11 cellular contexts compared by ENCODE assay signal in the genomic region with DNA sequence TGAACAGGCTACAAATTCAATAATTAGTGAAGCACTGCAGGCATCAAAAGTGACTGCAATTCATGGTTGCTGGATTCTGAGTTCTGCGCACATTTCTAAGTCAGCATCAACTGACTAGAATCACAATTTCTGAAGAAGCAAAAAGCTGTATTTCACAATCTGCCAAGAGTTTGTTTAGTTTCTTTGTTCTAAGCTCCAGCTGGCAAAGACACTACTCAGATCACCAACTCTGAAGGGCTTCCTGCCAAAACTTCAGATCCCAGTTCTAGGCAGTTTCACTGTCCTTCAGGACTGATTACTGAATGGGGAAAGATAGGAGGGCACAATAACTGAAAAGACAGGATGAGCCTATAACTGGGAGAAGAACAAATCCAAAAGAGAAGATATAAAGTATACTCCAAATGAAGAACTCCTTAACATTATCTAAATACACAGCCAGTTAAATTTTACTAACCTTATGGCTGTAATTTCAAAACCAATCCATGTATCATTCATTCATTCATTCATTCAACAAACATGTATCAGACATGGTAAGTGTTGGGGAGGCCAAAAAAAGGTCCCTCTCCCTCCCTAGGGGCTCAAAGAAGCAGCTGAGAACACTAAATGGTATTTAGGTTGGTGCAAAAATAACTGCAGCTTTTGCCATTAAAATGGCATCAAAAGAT. TPM values are rescaled to one million over a fixed set of nuclear protein-coding genes. Genes with fewer than 3 reads are reported as not detected.
DNase-seq lines count a peak whose midpoint lies in the region; ATAC-seq, FAIRE-seq and TF ChIP-seq lines count a peak whose summit lies in the region.
"Had no signal": no experiment of that assay in that cellular context is flagged by ENCODE, and none has a peak within 500 bp of the region (broad histone marks: within the 10 kb centered on the region; RNA-seq: fewer than 3 reads in every experiment).

No MANE protein-coding gene starts in this region.

- dilution Hi-C loops in mammary epithelial cell (cut with HindIII; ENCODE audit: low sequenced_read_pairs): no loop called here

- TF ChIP-seq CTCF in mammary epithelial cell (conservative IDR thresholded peaks at IDR 0.05 in 1 of 2, IDR thresholded peaks at IDR 0.05 in 1 of 2; ENCODE audit: extremely low read depth in 1 of 2, insufficient read depth in 1 of 2, low read depth in 1 of 2, low read length in 2 of 2) (no peak), retinal pigment epithelial cell (conservative IDR thresholded peaks at IDR 0.05; ENCODE audit: low read depth, low read length) (no peak)

- no peak overlapping the region for H2AFZ ChIP-seq in mammary epithelial cell (ENCODE audit: low read depth, low read length)

- 0% methylated on average over 1 of the region's 1 CpG for WGBS in mammary epithelial cell (ENCODE audit: low coverage, missing lambda C conversion rate)

- peak overlapping the region; percentile 22 for H3K9ac ChIP-seq in mammary epithelial cell (ENCODE audit: insufficient read depth, low read length)

- DNase-seq in H54 (ENCODE audit: insufficient read length, low spot score) (no peak), mammary epithelial cell (peak; percentile 84), hepatic stellate cell (ENCODE audit: low spot score) (peak; percentile 34), retinal pigment epithelial cell (ENCODE audit: low read depth) (peak; percentile 46), AML-193 (lab: John Stamatoyannopoulos, UW) (no peak)
- no peak for DNase-seq in activated T-cell treated with anti-CD3 and anti-CD28 coated beads, Interleukin-2, amount 50 U/mL, for 1 hour
- DNase-seq: NCI-H524 treated with DMSO at 0.1 percent for 48 hours had no signal

- H3K9me3 ChIP-seq in mammary epithelial cell (replicated peaks; ENCODE audit: insufficient read depth, low read length): no peaks in the 10 kb centered on the region

- peak overlapping the region; percentile 75 for H3K4me2 ChIP-seq in mammary epithelial cell (ENCODE audit: insufficient read depth, low read depth, low read length)

- CTCF ChIA-PET in mammary epithelial cell (lab: Charles Lee; ENCODE audit: low non-redundant PET): no interaction called here

- peaks cover 4% of the 10 kb centered on the region for H4K20me1 ChIP-seq in mammary epithelial cell (ENCODE audit: insufficient read depth, low read length)

- in situ Hi-C loops in mammary epithelial cell (cut with MboI; ENCODE audit: low sequenced_read_pairs in 2 of 2): no loop called here

- ATAC-seq in GM19397 (IDR thresholded peaks at IDR 0.05; ENCODE audit: unreplicated experiment) (no peak), HG02798 (IDR thresholded peaks at IDR 0.05; ENCODE audit: poor library complexity, unreplicated experiment) (no peak)

- H3K4me3 ChIP-seq in mammary epithelial cell (replicated peaks in 1 of 3; ENCODE audit: insufficient read depth in 1 of 3, low read depth in 2 of 3, low read length in 3 of 3): no peak overlapping the region
- H3K4me3 ChIP-seq in retinal pigment epithelial cell (ENCODE audit: low read length): no peak overlapping the region

- H3K4me1 ChIP-seq in mammary epithelial cell (ENCODE audit: insufficient read depth, low read length): peaks cover 17% of the 10 kb centered on the region

- H3K27me3 ChIP-seq in mammary epithelial cell (ENCODE audit: insufficient read depth, low read length): no peaks in the 10 kb centered on the region

- peaks cover 3% of the 10 kb centered on the region for H3K36me3 ChIP-seq in mammary epithelial cell (ENCODE audit: insufficient read depth, low read length)

- no TSS peak for BruUV-seq in mammary epithelial cell (replicated peaks; lab: Mats Ljungman, UMichigan)

- no peak for TF ChIP-seq POLR2A in H54 (IDR thresholded peaks at IDR 0.05; ENCODE audit: low read depth, low read length)

- H3K79me2 ChIP-seq in mammary epithelial cell (ENCODE audit: insufficient read depth, low read length): peaks cover 96% of the 10 kb centered on the region

- peak overlapping the region; percentile 57 for H3K27ac ChIP-seq in mammary epithelial cell (ENCODE audit: insufficient read depth, low read depth, low read length)

- intact Hi-C loops in mammary epithelial cell (cut with micrococcal nuclease): no loop called here

- peak; percentile 91 for FAIRE-seq in H54 (lab: Jason Lieb, UNC)
- FAIRE-seq: GM12892 had no signal

RNA-seq across cellular contexts. Expression of a gene that starts 17.1 kb away (rescaled TPM):
- total RNA-seq in mammary epithelial cell: 100 to 1,000 TPM in 1 of 2 donors, 10 to 100 TPM in 1; 91.7 to 109 TPM
- polyA plus RNA-seq in mammary epithelial cell: 53.0 TPM
- polyA minus RNA-seq in mammary epithelial cell: 97.8 TPM
- total RNA-seq: activated CD8-positive, alpha-beta memory T cell treated with anti-CD3 and anti-CD28 coated beads for 36 hours had no signal

Comparison
In these comparisons a context has a peak if more than half of its experiments do, and no peak if none do; other contexts are left out.
1. DNase-seq: peak in mammary epithelial cell (single experiment), hepatic stellate cell (single experiment) and retinal pigment epithelial cell (single experiment); none in H54 (single experiment), AML-193 (0 of 2) and activated T-cell treated with anti-CD3 and anti-CD28 coated beads, Interleukin-2, amount 50 U/mL, for 1 hour (single experiment).